1 cellular context compared by ENCODE assay signal in the genomic region with DNA sequence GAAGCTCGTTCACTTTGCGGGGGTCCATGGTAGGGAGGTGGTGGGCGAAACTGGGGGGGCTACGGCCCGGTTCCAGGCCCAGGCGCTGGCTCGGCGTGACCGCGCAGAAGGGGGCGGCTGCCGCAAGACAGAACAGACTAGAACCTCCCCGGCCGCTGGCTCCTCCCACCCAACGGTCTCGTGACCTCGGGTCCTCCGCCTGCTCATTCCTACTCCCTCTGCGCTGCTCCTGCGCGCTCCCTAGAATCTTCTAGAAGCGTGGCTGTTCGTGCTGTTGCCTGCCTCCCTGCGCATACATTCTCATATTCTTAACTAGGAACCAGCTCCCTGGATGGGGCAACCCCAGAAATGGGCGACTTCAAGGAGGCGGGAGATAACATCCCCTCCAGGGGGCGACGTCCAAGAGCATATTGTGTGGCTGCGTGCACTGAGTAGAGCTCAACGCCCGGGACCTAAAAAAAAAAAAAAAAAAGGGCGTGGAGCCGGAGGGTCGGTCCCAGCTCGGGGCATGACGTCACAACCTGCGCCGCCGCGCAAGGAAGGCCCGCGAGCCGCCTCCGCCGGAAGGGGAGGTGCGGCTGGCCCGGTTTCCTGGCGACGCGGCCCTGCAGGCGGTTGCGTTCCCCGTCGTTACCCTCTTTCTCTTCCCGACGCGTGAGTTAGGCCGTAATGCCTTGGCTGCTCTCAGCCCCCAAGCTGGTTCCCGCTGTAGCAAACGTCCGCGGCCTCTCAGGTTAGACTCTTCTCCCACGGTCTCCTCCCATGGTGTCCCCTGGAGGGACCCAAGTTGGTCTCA.
TF ChIP-seq lines count a peak whose summit lies in the region.

A gene (minus strand): TSS at position 127 of the 796 bp plus-strand sequence. CDS start 99 bp downstream, at position 28.
A gene (plus strand): TSS at position 636 of the 796 bp plus-strand sequence. CDS start 34 bp downstream, at position 670.

TF ChIP-seq in GM12878, 131 proteins besides CTCF, POLR2A, EP300 and RAD21 (continued from another document and continues in another):
- TF ChIP-seq NR2C1 (IDR thresholded peaks at IDR 0.05) (0 out of 2 replicates have a peak, but pooled peaks have one; percentile 16), CREM (IDR thresholded peaks at IDR 0.05; ENCODE audit: low read depth) (peak; percentile 99), CHD2 (IDR thresholded peaks at IDR 0.05; ENCODE audit: borderline replicate concordance, low read depth, low read length) (no peak), KLF5 (IDR thresholded peaks at IDR 0.05; ENCODE audit: partially characterized antibody) (peak; percentile 87), NR2F1 (conservative IDR thresholded peaks at IDR 0.05) (no peak; the same call in none of the 2 replicates), FOS (IDR thresholded peaks at IDR 0.05; ENCODE audit: borderline replicate concordance, extremely low read depth, insufficient read length) (no peak), HCFC1 (IDR thresholded peaks at IDR 0.05; ENCODE audit: low read length) (peak; percentile 76), CHD4 (IDR thresholded peaks at IDR 0.05) (no peak), IKZF1 (conservative IDR thresholded peaks at IDR 0.05) (peak; percentile 61; the same call in 1 of the 2 replicates), NBN (IDR thresholded peaks at IDR 0.05) (peak; percentile 100), POLR2AphosphoS2 (IDR thresholded peaks at IDR 0.05; ENCODE audit: low read depth, low read length) (0 out of 2 replicates have a peak, but pooled peaks have one; percentile 40), MEF2B (IDR thresholded peaks at IDR 0.05; ENCODE audit: partially characterized antibody, poor library complexity, severe bottlenecking) (peak; percentile 49), BMI1 (IDR thresholded peaks at IDR 0.05; ENCODE audit: borderline replicate concordance) (peak; percentile 57), NFIC (IDR thresholded peaks at IDR 0.05; ENCODE audit: low read depth, low read length) (no peak), IKZF2 (IDR thresholded peaks at IDR 0.05) (no peak; a peak in 2 of 4 replicates), ZNF384 (IDR thresholded peaks at IDR 0.05; ENCODE audit: borderline replicate concordance, low read depth, low read length) (peak; percentile 99), CHD1 (IDR thresholded peaks at IDR 0.05; ENCODE audit: low read depth, low read length) (no peak), MYC (IDR thresholded peaks at IDR 0.05; ENCODE audit: insufficient read depth, insufficient read length, insufficient replicate concordance, low read length, severe bottlenecking) (peak; percentile 69), SMARCA5 (IDR thresholded peaks at IDR 0.05) (peak; percentile 46; the same call in 1 of the 2 replicates), NRF1 (conservative IDR thresholded peaks at IDR 0.05; ENCODE audit: low read depth, low read length) (0 out of 2 replicates have a peak, but pooled peaks have one; percentile 32), SIX5 (IDR thresholded peaks at IDR 0.05; ENCODE audit: low read depth, low read length, severe bottlenecking) (peak; percentile 56), TCF3 (IDR thresholded peaks at IDR 0.05; ENCODE audit: borderline replicate concordance, insufficient read depth, low read depth, low read length) (no peak), ZSCAN29 (IDR thresholded peaks at IDR 0.05) (no peak), RELA (IDR thresholded peaks at IDR 0.05; ENCODE audit: borderline replicate concordance, partially characterized antibody) (peak; percentile 16), ZZZ3 (IDR thresholded peaks at IDR 0.05; ENCODE audit: control insufficient read depth, insufficient read length, low read depth) (no peak), ZNF207 (IDR thresholded peaks at IDR 0.05; ENCODE audit: borderline replicate concordance) (peak; percentile 86; the same call in 1 of the 2 replicates), POLR2AphosphoS5 (IDR thresholded peaks at IDR 0.05; ENCODE audit: low read length) (peak; percentile 77), TARDBP (IDR thresholded peaks at IDR 0.05; ENCODE audit: borderline replicate concordance) (peak; percentile 73; the same call in 1 of the 2 replicates), RAD51 (IDR thresholded peaks at IDR 0.05) (peak; percentile 87), NFXL1 (IDR thresholded peaks at IDR 0.05; ENCODE audit: borderline replicate concordance) (no peak)
- TF ChIP-seq, protein P1, sequence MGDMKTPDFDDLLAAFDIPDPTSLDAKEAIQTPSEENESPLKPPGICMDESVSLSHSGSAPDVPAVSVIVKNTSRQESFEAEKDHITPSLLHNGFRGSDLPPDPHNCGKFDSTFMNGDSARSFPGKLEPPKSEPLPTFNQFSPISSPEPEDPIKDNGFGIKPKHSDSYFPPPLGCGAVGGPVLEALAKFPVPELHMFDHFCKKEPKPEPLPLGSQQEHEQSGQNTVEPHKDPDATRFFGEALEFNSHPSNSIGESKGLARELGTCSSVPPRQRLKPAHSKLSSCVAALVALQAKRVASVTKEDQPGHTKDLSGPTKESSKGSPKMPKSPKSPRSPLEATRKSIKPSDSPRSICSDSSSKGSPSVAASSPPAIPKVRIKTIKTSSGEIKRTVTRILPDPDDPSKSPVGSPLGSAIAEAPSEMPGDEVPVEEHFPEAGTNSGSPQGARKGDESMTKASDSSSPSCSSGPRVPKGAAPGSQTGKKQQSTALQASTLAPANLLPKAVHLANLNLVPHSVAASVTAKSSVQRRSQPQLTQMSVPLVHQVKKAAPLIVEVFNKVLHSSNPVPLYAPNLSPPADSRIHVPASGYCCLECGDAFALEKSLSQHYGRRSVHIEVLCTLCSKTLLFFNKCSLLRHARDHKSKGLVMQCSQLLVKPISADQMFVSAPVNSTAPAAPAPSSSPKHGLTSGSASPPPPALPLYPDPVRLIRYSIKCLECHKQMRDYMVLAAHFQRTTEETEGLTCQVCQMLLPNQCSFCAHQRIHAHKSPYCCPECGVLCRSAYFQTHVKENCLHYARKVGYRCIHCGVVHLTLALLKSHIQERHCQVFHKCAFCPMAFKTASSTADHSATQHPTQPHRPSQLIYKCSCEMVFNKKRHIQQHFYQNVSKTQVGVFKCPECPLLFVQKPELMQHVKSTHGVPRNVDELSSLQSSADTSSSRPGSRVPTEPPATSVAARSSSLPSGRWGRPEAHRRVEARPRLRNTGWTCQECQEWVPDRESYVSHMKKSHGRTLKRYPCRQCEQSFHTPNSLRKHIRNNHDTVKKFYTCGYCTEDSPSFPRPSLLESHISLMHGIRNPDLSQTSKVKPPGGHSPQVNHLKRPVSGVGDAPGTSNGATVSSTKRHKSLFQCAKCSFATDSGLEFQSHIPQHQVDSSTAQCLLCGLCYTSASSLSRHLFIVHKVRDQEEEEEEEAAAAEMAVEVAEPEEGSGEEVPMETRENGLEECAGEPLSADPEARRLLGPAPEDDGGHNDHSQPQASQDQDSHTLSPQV (IDR thresholded peaks at IDR 0.05) = 0 out of 2 replicates have a peak, but pooled peaks have one; percentile 29
- TF ChIP-seq, protein P2, sequence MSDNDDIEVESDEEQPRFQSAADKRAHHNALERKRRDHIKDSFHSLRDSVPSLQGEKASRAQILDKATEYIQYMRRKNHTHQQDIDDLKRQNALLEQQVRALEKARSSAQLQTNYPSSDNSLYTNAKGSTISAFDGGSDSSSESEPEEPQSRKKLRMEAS (IDR thresholded peaks at IDR 0.05; ENCODE audit: low read depth, low read length) = no peak; the same call in 1 of the 2 replicates
- TF ChIP-seq, protein P3, sequence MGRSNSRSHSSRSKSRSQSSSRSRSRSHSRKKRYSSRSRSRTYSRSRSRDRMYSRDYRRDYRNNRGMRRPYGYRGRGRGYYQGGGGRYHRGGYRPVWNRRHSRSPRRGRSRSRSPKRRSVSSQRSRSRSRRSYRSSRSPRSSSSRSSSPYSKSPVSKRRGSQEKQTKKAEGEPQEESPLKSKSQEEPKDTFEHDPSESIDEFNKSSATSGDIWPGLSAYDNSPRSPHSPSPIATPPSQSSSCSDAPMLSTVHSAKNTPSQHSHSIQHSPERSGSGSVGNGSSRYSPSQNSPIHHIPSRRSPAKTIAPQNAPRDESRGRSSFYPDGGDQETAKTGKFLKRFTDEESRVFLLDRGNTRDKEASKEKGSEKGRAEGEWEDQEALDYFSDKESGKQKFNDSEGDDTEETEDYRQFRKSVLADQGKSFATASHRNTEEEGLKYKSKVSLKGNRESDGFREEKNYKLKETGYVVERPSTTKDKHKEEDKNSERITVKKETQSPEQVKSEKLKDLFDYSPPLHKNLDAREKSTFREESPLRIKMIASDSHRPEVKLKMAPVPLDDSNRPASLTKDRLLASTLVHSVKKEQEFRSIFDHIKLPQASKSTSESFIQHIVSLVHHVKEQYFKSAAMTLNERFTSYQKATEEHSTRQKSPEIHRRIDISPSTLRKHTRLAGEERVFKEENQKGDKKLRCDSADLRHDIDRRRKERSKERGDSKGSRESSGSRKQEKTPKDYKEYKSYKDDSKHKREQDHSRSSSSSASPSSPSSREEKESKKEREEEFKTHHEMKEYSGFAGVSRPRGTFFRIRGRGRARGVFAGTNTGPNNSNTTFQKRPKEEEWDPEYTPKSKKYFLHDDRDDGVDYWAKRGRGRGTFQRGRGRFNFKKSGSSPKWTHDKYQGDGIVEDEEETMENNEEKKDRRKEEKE (IDR thresholded peaks at IDR 0.05) = no peak
- TF ChIP-seq, protein P4, sequence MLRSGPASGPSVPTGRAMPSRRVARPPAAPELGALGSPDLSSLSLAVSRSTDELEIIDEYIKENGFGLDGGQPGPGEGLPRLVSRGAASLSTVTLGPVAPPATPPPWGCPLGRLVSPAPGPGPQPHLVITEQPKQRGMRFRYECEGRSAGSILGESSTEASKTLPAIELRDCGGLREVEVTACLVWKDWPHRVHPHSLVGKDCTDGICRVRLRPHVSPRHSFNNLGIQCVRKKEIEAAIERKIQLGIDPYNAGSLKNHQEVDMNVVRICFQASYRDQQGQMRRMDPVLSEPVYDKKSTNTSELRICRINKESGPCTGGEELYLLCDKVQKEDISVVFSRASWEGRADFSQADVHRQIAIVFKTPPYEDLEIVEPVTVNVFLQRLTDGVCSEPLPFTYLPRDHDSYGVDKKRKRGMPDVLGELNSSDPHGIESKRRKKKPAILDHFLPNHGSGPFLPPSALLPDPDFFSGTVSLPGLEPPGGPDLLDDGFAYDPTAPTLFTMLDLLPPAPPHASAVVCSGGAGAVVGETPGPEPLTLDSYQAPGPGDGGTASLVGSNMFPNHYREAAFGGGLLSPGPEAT (IDR thresholded peaks at IDR 0.05; ENCODE audit: low read depth) = peak; percentile 94
- TF ChIP-seq, protein P5, sequence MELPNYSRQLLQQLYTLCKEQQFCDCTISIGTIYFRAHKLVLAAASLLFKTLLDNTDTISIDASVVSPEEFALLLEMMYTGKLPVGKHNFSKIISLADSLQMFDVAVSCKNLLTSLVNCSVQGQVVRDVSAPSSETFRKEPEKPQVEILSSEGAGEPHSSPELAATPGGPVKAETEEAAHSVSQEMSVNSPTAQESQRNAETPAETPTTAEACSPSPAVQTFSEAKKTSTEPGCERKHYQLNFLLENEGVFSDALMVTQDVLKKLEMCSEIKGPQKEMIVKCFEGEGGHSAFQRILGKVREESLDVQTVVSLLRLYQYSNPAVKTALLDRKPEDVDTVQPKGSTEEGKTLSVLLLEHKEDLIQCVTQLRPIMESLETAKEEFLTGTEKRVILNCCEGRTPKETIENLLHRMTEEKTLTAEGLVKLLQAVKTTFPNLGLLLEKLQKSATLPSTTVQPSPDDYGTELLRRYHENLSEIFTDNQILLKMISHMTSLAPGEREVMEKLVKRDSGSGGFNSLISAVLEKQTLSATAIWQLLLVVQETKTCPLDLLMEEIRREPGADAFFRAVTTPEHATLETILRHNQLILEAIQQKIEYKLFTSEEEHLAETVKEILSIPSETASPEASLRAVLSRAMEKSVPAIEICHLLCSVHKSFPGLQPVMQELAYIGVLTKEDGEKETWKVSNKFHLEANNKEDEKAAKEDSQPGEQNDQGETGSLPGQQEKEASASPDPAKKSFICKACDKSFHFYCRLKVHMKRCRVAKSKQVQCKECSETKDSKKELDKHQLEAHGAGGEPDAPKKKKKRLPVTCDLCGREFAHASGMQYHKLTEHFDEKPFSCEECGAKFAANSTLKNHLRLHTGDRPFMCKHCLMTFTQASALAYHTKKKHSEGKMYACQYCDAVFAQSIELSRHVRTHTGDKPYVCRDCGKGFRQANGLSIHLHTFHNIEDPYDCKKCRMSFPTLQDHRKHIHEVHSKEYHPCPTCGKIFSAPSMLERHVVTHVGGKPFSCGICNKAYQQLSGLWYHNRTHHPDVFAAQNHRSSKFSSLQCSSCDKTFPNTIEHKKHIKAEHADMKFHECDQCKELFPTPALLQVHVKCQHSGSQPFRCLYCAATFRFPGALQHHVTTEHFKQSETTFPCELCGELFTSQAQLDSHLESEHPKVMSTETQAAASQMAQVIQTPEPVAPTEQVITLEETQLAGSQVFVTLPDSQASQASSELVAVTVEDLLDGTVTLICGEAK (IDR thresholded peaks at IDR 0.05; ENCODE audit: borderline replicate concordance) = peak; percentile 86
- TF ChIP-seq, protein P6, sequence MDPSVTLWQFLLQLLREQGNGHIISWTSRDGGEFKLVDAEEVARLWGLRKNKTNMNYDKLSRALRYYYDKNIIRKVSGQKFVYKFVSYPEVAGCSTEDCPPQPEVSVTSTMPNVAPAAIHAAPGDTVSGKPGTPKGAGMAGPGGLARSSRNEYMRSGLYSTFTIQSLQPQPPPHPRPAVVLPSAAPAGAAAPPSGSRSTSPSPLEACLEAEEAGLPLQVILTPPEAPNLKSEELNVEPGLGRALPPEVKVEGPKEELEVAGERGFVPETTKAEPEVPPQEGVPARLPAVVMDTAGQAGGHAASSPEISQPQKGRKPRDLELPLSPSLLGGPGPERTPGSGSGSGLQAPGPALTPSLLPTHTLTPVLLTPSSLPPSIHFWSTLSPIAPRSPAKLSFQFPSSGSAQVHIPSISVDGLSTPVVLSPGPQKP (IDR thresholded peaks at IDR 0.05; ENCODE audit: low read depth, low read length) = peak; percentile 26; the same call in 1 of the 2 replicates
- TF ChIP-seq, protein P7, sequence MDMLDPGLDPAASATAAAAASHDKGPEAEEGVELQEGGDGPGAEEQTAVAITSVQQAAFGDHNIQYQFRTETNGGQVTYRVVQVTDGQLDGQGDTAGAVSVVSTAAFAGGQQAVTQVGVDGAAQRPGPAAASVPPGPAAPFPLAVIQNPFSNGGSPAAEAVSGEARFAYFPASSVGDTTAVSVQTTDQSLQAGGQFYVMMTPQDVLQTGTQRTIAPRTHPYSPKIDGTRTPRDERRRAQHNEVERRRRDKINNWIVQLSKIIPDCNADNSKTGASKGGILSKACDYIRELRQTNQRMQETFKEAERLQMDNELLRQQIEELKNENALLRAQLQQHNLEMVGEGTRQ (IDR thresholded peaks at IDR 0.05; ENCODE audit: borderline replicate concordance, low read depth, low read length) = peak; percentile 39
- TF ChIP-seq, protein P8, sequence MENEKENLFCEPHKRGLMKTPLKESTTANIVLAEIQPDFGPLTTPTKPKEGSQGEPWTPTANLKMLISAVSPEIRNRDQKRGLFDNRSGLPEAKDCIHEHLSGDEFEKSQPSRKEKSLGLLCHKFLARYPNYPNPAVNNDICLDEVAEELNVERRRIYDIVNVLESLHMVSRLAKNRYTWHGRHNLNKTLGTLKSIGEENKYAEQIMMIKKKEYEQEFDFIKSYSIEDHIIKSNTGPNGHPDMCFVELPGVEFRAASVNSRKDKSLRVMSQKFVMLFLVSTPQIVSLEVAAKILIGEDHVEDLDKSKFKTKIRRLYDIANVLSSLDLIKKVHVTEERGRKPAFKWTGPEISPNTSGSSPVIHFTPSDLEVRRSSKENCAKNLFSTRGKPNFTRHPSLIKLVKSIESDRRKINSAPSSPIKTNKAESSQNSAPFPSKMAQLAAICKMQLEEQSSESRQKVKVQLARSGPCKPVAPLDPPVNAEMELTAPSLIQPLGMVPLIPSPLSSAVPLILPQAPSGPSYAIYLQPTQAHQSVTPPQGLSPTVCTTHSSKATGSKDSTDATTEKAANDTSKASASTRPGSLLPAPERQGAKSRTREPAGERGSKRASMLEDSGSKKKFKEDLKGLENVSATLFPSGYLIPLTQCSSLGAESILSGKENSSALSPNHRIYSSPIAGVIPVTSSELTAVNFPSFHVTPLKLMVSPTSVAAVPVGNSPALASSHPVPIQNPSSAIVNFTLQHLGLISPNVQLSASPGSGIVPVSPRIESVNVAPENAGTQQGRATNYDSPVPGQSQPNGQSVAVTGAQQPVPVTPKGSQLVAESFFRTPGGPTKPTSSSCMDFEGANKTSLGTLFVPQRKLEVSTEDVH (IDR thresholded peaks at IDR 0.05; ENCODE audit: low read depth, partially characterized antibody) = peak; percentile 57
